ENCODE assay signal across 26 cellular contexts in genomic region chr5:27875148-27875547, GRCh38.
"Had no signal": no experiment of that assay in that cellular context is flagged by ENCODE, and none has a peak within 500 bp of the region (broad histone marks: within the 10 kb centered on the region; RNA-seq: fewer than 3 reads in every experiment).

No MANE protein-coding gene starts in this region.

- DNase-seq: dorsolateral prefrontal cortex; effector CD4-positive, alpha-beta T cell; foreskin fibroblast; gastrocnemius medialis; head of caudate nucleus; kidney; mesenchymal stem cell; mucosa of descending colon; naive B cell; pancreas; right lobe of liver; small intestine; stimulated activated CD4-positive, alpha-beta T cell treated with anti-CD3 and anti-CD28 coated beads, Interleukin-12 subunit alpha, Interleukin-12 subunit beta, amount 100 ng/mL, for 4 hours; stimulated activated CD4-positive, alpha-beta T cell treated with anti-CD3 and anti-CD28 coated beads, Interleukin-1b, Interleukin-23, amount 100 ng/mL, for 48 hours; stimulated activated CD4-positive, alpha-beta T cell treated with anti-CD3 and anti-CD28 coated beads, Interleukin-4, amount 100 ng/mL, for 24 hours; stimulated activated naive CD4-positive, alpha-beta T cell treated with Interleukin-2 at 50 U/mL for 16 hours; stomach; thyroid gland; trophoblast cell had no signal

- FAIRE-seq: colon, pancreas, small intestine had no signal

- H3K4me1 ChIP-seq: gastrocnemius medialis, pancreas, right lobe of liver, stomach, thyroid gland had no signal

- ATAC-seq: esophagus mucosa; gastrocnemius medialis; left lobe of liver; mucosa of descending colon; natural killer cell treated with Interleukin-12 subunit alpha and Interleukin-12 subunit beta and Interleukin-15 and Interleukin-18, amount 100 ng/mL, for 72 hours; pancreas; right lobe of liver; stimulated activated effector memory CD8-positive, alpha-beta T cell treated with anti-CD3 and anti-CD28 coated beads, Interleukin-12 subunit alpha, Interleukin-12 subunit beta, amount 100 ng/mL, for 72 hours had no signal

- H3K27ac ChIP-seq: dorsolateral prefrontal cortex, gastrocnemius medialis, neutrophil, pancreas, right lobe of liver, stomach, thyroid gland had no signal

- H3K9me3 ChIP-seq: gastrocnemius medialis, neutrophil, pancreas, right lobe of liver, thyroid gland had no signal

- H3K36me3 ChIP-seq: gastrocnemius medialis, neutrophil, pancreas, right lobe of liver, stomach, thyroid gland had no signal

- H3K27me3 ChIP-seq: dorsolateral prefrontal cortex, gastrocnemius medialis, neutrophil, pancreas, right lobe of liver, stomach, thyroid gland had no signal

- H3K4me3 ChIP-seq: dorsolateral prefrontal cortex, gastrocnemius medialis, lung, mucosa of descending colon, pancreas, right lobe of liver, stomach, thyroid gland had no signal
